Comparison of ENCODE assay signal across 1 cellular context in the genomic region with DNA sequence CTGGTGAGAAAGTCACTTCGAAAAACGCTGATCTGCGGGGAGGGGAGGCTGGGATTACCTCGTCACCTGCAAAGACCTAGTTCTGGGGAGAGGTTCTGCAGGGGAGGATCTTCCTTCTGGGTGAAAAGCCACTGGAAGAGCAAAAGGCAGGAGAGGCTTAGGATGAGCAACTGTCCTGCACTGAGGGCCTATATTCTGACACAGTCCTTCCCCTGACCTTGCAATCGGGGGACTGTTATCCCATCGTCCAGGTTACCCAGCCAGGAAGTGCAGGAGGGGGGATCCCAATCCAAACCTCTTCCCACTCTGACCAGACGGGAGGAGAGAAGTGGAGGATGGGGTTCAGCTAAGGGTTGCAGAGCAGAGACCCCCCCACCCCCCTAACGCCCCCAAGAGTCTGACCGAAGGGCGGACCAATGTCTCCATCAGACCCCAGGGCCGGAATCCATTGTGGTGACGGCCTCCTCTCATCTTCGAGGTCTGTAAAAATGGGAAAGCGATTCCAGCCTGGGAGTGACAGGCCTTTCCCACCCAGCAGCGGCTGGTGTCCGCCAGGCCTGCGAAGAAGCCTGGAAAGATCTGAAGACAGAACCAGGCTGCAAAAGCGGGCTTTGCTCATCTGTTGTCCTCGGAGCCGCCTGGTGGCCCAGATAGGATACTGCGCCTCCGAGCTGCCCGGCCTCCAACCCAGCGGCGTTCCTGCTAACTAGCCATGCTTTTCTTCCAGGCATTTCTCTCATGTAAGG.
TF ChIP-seq lines count a peak whose summit lies in the region.

No MANE protein-coding gene starts in this region.

TF ChIP-seq in K562, 482 proteins besides CTCF, POLR2A, EP300 and RAD21 (continued from another document and continues in another):
- TF ChIP-seq ZNF318 (IDR thresholded peaks at IDR 0.05; ENCODE audit: borderline replicate concordance in 1 of 2, low read depth in 1 of 2) (no peak), CHCHD3 (CRISPR knock-in tag; IDR thresholded peaks at IDR 0.05) (no peak), PRMT5 (CRISPR knock-in tag; IDR thresholded peaks at IDR 0.05) (no peak), MAFK (IDR thresholded peaks at IDR 0.05; ENCODE audit: low read length) (peak; percentile 44), CHAMP1 (IDR thresholded peaks at IDR 0.05) (no peak), CBX3 (IDR thresholded peaks at IDR 0.05; ENCODE audit: borderline replicate concordance in 1 of 2, low read length in 2 of 2) (peak in 1 of 2 experiments; percentile 3; a peak in 2 of 3 replicates), CBX2 (IDR thresholded peaks at IDR 0.05; ENCODE audit: insufficient read depth, low read length, poor library complexity, severe bottlenecking) (no peak), ZFP36 (IDR thresholded peaks at IDR 0.05; ENCODE audit: low read depth, low read length, partially characterized antibody) (no peak), SRSF7 (optimal IDR thresholded peaks at IDR 0.05; ENCODE audit: low read depth, low read length) (no peak), RHOXF2B (CRISPR knock-in tag; conservative IDR thresholded peaks at IDR 0.05) (no peak), HBP1 (CRISPR knock-in tag; IDR thresholded peaks at IDR 0.05) (no peak), KAT8 (IDR thresholded peaks at IDR 0.05; ENCODE audit: low read depth) (no peak), MEF2A (IDR thresholded peaks at IDR 0.05; ENCODE audit: control insufficient read depth, low read depth, low read length) (no peak), SRSF3 (IDR thresholded peaks at IDR 0.05; ENCODE audit: insufficient read depth, low read length) (no peak), CC2D1A (IDR thresholded peaks at IDR 0.05) (peak; percentile 92), CEBPB (tag; IDR thresholded peaks at IDR 0.05) (no peak), ZNF197 (CRISPR knock-in tag; IDR thresholded peaks at IDR 0.05; ENCODE audit: low read depth) (no peak), BCL6 (CRISPR knock-in tag; IDR thresholded peaks at IDR 0.05) (no peak), IRF2 (CRISPR knock-in tag; IDR thresholded peaks at IDR 0.05) (no peak), XRCC4 (IDR thresholded peaks at IDR 0.05; ENCODE audit: extremely low read depth, insufficient read depth, insufficient read length) (no peak), TAF15 (IDR thresholded peaks at IDR 0.05; ENCODE audit: low read depth, low read length) (no peak), CSDE1 (IDR thresholded peaks at IDR 0.05) (no peak), GABPB2 (CRISPR knock-in tag; conservative IDR thresholded peaks at IDR 0.05) (no peak), RBM15 (IDR thresholded peaks at IDR 0.05; ENCODE audit: insufficient read depth, low read length) (no peak), ZNF384 (IDR thresholded peaks at IDR 0.05; ENCODE audit: low read depth, low read length) (peak; percentile 51; the same call in 1 of the 2 replicates), ZNF121 (CRISPR knock-in tag; conservative IDR thresholded peaks at IDR 0.05) (no peak), RNF219 (CRISPR knock-in tag; IDR thresholded peaks at IDR 0.05) (no peak)
- TF ChIP-seq, protein P1, sequence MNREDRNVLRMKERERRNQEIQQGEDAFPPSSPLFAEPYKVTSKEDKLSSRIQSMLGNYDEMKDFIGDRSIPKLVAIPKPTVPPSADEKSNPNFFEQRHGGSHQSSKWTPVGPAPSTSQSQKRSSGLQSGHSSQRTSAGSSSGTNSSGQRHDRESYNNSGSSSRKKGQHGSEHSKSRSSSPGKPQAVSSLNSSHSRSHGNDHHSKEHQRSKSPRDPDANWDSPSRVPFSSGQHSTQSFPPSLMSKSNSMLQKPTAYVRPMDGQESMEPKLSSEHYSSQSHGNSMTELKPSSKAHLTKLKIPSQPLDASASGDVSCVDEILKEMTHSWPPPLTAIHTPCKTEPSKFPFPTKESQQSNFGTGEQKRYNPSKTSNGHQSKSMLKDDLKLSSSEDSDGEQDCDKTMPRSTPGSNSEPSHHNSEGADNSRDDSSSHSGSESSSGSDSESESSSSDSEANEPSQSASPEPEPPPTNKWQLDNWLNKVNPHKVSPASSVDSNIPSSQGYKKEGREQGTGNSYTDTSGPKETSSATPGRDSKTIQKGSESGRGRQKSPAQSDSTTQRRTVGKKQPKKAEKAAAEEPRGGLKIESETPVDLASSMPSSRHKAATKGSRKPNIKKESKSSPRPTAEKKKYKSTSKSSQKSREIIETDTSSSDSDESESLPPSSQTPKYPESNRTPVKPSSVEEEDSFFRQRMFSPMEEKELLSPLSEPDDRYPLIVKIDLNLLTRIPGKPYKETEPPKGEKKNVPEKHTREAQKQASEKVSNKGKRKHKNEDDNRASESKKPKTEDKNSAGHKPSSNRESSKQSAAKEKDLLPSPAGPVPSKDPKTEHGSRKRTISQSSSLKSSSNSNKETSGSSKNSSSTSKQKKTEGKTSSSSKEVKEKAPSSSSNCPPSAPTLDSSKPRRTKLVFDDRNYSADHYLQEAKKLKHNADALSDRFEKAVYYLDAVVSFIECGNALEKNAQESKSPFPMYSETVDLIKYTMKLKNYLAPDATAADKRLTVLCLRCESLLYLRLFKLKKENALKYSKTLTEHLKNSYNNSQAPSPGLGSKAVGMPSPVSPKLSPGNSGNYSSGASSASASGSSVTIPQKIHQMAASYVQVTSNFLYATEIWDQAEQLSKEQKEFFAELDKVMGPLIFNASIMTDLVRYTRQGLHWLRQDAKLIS (CRISPR knock-in tag; IDR thresholded peaks at IDR 0.05): no peak
- TF ChIP-seq, protein P2, sequence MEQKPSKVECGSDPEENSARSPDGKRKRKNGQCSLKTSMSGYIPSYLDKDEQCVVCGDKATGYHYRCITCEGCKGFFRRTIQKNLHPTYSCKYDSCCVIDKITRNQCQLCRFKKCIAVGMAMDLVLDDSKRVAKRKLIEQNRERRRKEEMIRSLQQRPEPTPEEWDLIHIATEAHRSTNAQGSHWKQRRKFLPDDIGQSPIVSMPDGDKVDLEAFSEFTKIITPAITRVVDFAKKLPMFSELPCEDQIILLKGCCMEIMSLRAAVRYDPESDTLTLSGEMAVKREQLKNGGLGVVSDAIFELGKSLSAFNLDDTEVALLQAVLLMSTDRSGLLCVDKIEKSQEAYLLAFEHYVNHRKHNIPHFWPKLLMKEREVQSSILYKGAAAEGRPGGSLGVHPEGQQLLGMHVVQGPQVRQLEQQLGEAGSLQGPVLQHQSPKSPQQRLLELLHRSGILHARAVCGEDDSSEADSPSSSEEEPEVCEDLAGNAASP (IDR thresholded peaks at IDR 0.05): no peak
- TF ChIP-seq, protein P3, sequence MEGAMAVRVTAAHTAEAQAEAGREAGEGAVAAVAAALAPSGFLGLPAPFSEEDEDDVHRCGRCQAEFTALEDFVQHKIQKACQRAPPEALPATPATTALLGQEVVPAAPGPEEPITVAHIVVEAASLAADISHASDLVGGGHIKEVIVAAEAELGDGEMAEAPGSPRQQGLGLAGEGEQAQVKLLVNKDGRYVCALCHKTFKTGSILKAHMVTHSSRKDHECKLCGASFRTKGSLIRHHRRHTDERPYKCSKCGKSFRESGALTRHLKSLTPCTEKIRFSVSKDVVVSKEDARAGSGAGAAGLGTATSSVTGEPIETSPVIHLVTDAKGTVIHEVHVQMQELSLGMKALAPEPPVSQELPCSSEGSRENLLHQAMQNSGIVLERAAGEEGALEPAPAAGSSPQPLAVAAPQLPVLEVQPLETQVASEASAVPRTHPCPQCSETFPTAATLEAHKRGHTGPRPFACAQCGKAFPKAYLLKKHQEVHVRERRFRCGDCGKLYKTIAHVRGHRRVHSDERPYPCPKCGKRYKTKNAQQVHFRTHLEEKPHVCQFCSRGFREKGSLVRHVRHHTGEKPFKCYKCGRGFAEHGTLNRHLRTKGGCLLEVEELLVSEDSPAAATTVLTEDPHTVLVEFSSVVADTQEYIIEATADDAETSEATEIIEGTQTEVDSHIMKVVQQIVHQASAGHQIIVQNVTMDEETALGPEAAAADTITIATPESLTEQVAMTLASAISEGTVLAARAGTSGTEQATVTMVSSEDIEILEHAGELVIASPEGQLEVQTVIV (CRISPR knock-in tag; IDR thresholded peaks at IDR 0.05; ENCODE audit: borderline replicate concordance): no peak
